20 cellular contexts compared by ENCODE assay signal in the genomic region with DNA sequence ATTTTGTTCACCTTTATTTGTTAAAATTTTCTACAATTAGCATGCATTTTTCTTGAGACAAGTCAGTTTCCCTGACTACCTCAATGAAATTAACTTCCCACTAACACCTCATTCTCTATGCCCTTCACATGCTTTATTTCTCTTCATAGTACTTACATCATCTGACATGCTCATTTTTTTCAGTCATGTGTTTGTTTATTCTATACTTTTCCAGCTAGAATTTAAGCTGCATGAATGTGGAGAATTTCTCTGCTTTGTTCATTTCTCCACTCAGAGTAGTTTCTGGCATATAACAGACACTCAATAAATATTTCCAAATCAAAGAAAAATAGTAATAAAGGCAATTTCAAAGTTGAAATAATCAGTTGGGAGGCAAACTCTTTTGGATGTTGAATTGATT.
DNase-seq lines count a peak whose midpoint lies in the region; ATAC-seq and TF ChIP-seq lines count a peak whose summit lies in the region.
"Had no signal": no experiment of that assay in that cellular context is flagged by ENCODE, and none has a peak within 500 bp of the region (broad histone marks: within the 10 kb centered on the region; RNA-seq: fewer than 3 reads in every experiment).

No MANE protein-coding gene starts in this region.

- H3K9me3 ChIP-seq in HUES48 (ENCODE audit: control insufficient read depth, insufficient read depth, low read length) (no peaks in the 10 kb centered on the region), adipocyte (ENCODE audit: control insufficient read depth, low read length) (no peaks in the 10 kb centered on the region), iPS-18a (ENCODE audit: control insufficient read depth, low read depth, low read length) (no peaks in the 10 kb centered on the region)
- H3K9me3 ChIP-seq: Caco-2, Peyer's patch had no signal

- H3K36me3 ChIP-seq in HUES48 (ENCODE audit: control insufficient read depth, insufficient read depth, low read length): no peaks in the 10 kb centered on the region
- H3K36me3 ChIP-seq in adipocyte (ENCODE audit: control insufficient read depth, insufficient read depth, low read length, severe bottlenecking): no peaks in the 10 kb centered on the region
- H3K36me3 ChIP-seq in iPS-18a (ENCODE audit: control insufficient read depth, low read depth, low read length): no peaks in the 10 kb centered on the region
- H3K36me3 ChIP-seq: Peyer's patch had no signal

- CTCF ChIA-PET in activated CD4-positive, alpha-beta T cell treated with anti-CD3 and anti-CD28 coated beads for 36 hours (lab: Charles Lee): no interaction called here

- no peak for TF ChIP-seq CTCF in retinal pigment epithelial cell (conservative IDR thresholded peaks at IDR 0.05; ENCODE audit: low read depth, low read length)

- no peaks in the 10 kb centered on the region for H3K27me3 ChIP-seq in HUES48 (ENCODE audit: control insufficient read depth, insufficient read depth, low read length)
- no peaks in the 10 kb centered on the region for H3K27me3 ChIP-seq in adipocyte (replicated peaks; ENCODE audit: control insufficient read depth, insufficient read depth, low read length)
- H3K27me3 ChIP-seq in iPS-18a (ENCODE audit: control insufficient read depth, insufficient read depth, low read length): no peaks in the 10 kb centered on the region
- H3K27me3 ChIP-seq: Peyer's patch had no signal

- H3K4me1 Mint-ChIP-seq in activated CD4-positive, alpha-beta T cell treated with anti-CD3 and anti-CD28 coated beads for 36 hours: no peaks in the 10 kb centered on the region
- H3K4me1 Mint-ChIP-seq: IgD-negative memory B cell had no signal

- intact Hi-C loops in activated CD4-positive, alpha-beta T cell treated with anti-CD3 and anti-CD28 coated beads for 36 hours (cut with DNase I, micrococcal nuclease): no loop called here

- no peaks in the 10 kb centered on the region for H3K9me3 Mint-ChIP-seq in activated CD4-positive, alpha-beta T cell treated with anti-CD3 and anti-CD28 coated beads for 36 hours (ENCODE audit: low read depth)
- H3K9me3 Mint-ChIP-seq: IgD-negative memory B cell had no signal

- no peak for ATAC-seq in activated CD4-positive, alpha-beta T cell treated with anti-CD3 and anti-CD28 coated beads for 36 hours
- no peak for ATAC-seq in HG03097 (IDR thresholded peaks at IDR 0.05; ENCODE audit: low FRiP score, unreplicated experiment)
- ATAC-seq in HG02884 (IDR thresholded peaks at IDR 0.05; ENCODE audit: unreplicated experiment): no peak
- ATAC-seq: HCT116, Right ventricle myocardium inferior had no signal

- POLR2A ChIA-PET in activated CD4-positive, alpha-beta T cell treated with anti-CD3 and anti-CD28 coated beads for 36 hours (lab: Charles Lee): no interaction called here

- no peaks in the 10 kb centered on the region for H3K27me3 Mint-ChIP-seq in activated CD4-positive, alpha-beta T cell treated with anti-CD3 and anti-CD28 coated beads for 36 hours
- H3K27me3 Mint-ChIP-seq: IgD-negative memory B cell had no signal

- H3K27ac ChIP-seq in HUES48 (ENCODE audit: low read depth, low read length) (peak overlapping the region; percentile 64), iPS-18a (ENCODE audit: low read length) (no peak overlapping the region)
- H3K27ac ChIP-seq: Peyer's patch had no signal

- H3K4me1 ChIP-seq in HUES48 (ENCODE audit: control insufficient read depth, insufficient read depth, low read length) (peaks cover 13% of the 10 kb centered on the region), adipocyte (ENCODE audit: control insufficient read depth, insufficient read depth, low read length) (peaks cover 6% of the 10 kb centered on the region), iPS-18a (ENCODE audit: control insufficient read depth, low read depth, low read length) (peaks cover 17% of the 10 kb centered on the region)
- H3K4me1 ChIP-seq: Caco-2, Peyer's patch had no signal

- peak; percentile 54 for DNase-seq in adipocyte (ENCODE audit: low read depth)
- peak; percentile 19 for DNase-seq in retinal pigment epithelial cell (ENCODE audit: low read depth)
- DNase-seq in activated CD4-positive, alpha-beta T cell treated with anti-CD3 and anti-CD28 coated beads for 36 hours: no peak
- DNase-seq: ACHN, AML-193, Caco-2, Kasumi-1, MM.1S, NCI-H1092 treated with DMSO at 0.1 percent for 48 hours, NCI-H2081 treated with DMSO at 0.1 percent for 48 hours, NCI-H2227 treated with DMSO at 0.1 percent for 48 hours, NCI-H524 treated with DMSO at 0.1 percent for 48 hours, Peyer's patch had no signal

- no peak overlapping the region for H3K4me3 Mint-ChIP-seq in activated CD4-positive, alpha-beta T cell treated with anti-CD3 and anti-CD28 coated beads for 36 hours
- H3K4me3 Mint-ChIP-seq: IgD-negative memory B cell had no signal

- H3K9ac ChIP-seq in HUES48 (ENCODE audit: low read depth, low read length): no peak overlapping the region
- H3K9ac ChIP-seq in adipocyte (ENCODE audit: low read length): no peak overlapping the region
- no peak overlapping the region for H3K9ac ChIP-seq in iPS-18a (ENCODE audit: low read length)

- H3K4me3 ChIP-seq in HUES48 (ENCODE audit: low read depth, low read length) (0 out of 2 replicates have a peak overlapping the region, but pooled peaks have one; percentile 8), adipocyte (ENCODE audit: low read length) (no peak overlapping the region), iPS-18a (ENCODE audit: low read length) (peak overlapping the region; percentile 17), retinal pigment epithelial cell (ENCODE audit: low read length) (no peak overlapping the region)
- H3K4me3 ChIP-seq: Peyer's patch had no signal

- H3K36me3 Mint-ChIP-seq in activated CD4-positive, alpha-beta T cell treated with anti-CD3 and anti-CD28 coated beads for 36 hours (ENCODE audit: low read depth): no peaks in the 10 kb centered on the region
- H3K36me3 Mint-ChIP-seq: IgD-negative memory B cell had no signal

- H3K27ac Mint-ChIP-seq in activated CD4-positive, alpha-beta T cell treated with anti-CD3 and anti-CD28 coated beads for 36 hours: no peak overlapping the region
- H3K27ac Mint-ChIP-seq: IgD-negative memory B cell had no signal

Comparison
In these comparisons a context has a peak if more than half of its experiments do, and no peak if none do; other contexts are left out.
1. H3K4me3 ChIP-seq: peak in HUES48 (single experiment) and iPS-18a (single experiment); none in adipocyte (single experiment) and retinal pigment epithelial cell (single experiment).